Comparison of ENCODE assay signal across 19 cellular contexts in the genomic region with DNA sequence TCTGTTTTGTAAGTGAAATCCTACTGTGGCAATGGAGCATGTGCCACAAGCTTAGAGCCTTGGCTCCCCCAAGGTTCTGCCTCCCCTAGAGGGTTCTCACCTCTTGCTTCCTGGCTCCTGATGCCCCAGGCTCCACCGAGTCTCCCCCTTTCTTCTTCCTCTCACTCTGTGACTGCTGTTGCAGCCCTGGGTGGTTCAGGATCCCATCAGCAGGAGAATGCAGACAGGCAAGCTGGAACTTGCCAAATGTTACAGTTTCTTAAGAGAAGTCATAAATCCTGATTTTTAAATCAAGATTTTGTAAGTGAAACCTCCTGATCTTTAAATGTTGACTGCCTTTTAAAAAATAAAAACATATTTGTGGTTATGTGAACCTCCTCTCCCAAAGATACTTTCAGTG.
"Had no signal": no experiment of that assay in that cellular context is flagged by ENCODE, and none has a peak within 500 bp of the region (broad histone marks: within the 10 kb centered on the region; RNA-seq: fewer than 3 reads in every experiment).

No MANE protein-coding gene starts in this region.

- H3K4me3 Mint-ChIP-seq: activated naive CD4-positive, alpha-beta T cell treated with anti-CD3 and anti-CD28 coated beads, Interleukin-2, amount 10 ng/mL, durations not matched to agents 7 days and 5 days; neural crest cell; T-cell had no signal

- H3K27me3 ChIP-seq: ovary, sigmoid colon had no signal

- H3K4me3 ChIP-seq: cardiac muscle cell, ovary, sigmoid colon had no signal

- ATAC-seq: esophagus mucosa, T-cell had no signal

- H3K36me3 Mint-ChIP-seq: activated naive CD4-positive, alpha-beta T cell treated with anti-CD3 and anti-CD28 coated beads, Interleukin-2, amount 10 ng/mL, durations not matched to agents 7 days and 5 days; T-cell had no signal

- H3K36me3 ChIP-seq: cardiac muscle cell, ovary, sigmoid colon had no signal

- H3K4me1 Mint-ChIP-seq: neural crest cell had no signal

- H3K27ac ChIP-seq: cardiac muscle cell, ovary, sigmoid colon had no signal

- H3K9me3 ChIP-seq: ovary, sigmoid colon had no signal

- FAIRE-seq: astrocyte, urothelium cell line had no signal

- H3K9me3 Mint-ChIP-seq: activated naive CD4-positive, alpha-beta T cell treated with anti-CD3 and anti-CD28 coated beads, Interleukin-2, amount 10 ng/mL, durations not matched to agents 7 days and 5 days; activated T-helper 2 cell treated with anti-CD3 and anti-CD28 coated beads, Interferon-gamma antibody, Interleukin-2, Interleukin-4, amounts not matched to agents 10 μg/mL and 5 μg/mL and 100 μg/mL, durations not matched to agents 14 hours and 24 hours and 36 hours; neural crest cell; T-cell had no signal

- DNase-seq: activated CD4-positive, alpha-beta T cell treated with anti-CD3 and anti-CD28 coated beads for 1 hour; activated CD4-positive, alpha-beta T cell treated with anti-CD3 and anti-CD28 coated beads, Interleukin-2, amount 50 U/mL, for 4 hours; activated naive CD4-positive, alpha-beta T cell treated with anti-CD3 and anti-CD28 coated beads, Interleukin-2, amount 10 ng/mL, durations not matched to agents 7 days and 5 days; activated T-cell treated with anti-CD3 and anti-CD28 coated beads for 4 hours; glutamatergic neuron; hypothalamus; kidney glomerular epithelial cell; ovary; sigmoid colon; stimulated activated CD4-positive, alpha-beta T cell treated with anti-CD3 and anti-CD28 coated beads, Interleukin-12 subunit alpha, Interleukin-12 subunit beta, amount 100 ng/mL, for 4 hours; stimulated activated CD4-positive, alpha-beta T cell treated with anti-CD3 and anti-CD28 coated beads, Interleukin-2, amount 100 ng/mL, for 24 hours; T-cell; T-helper 9 cell had no signal

- H3K4me1 ChIP-seq: sigmoid colon had no signal

- H3K27ac Mint-ChIP-seq: activated naive CD4-positive, alpha-beta T cell treated with anti-CD3 and anti-CD28 coated beads, Interleukin-2, amount 10 ng/mL, durations not matched to agents 7 days and 5 days; activated T-helper 2 cell treated with anti-CD3 and anti-CD28 coated beads, Interferon-gamma antibody, Interleukin-2, Interleukin-4, amounts not matched to agents 10 μg/mL and 5 μg/mL and 100 μg/mL, durations not matched to agents 14 hours and 24 hours and 36 hours; T-cell had no signal
